Comparison of ENCODE assay signal across 14 cellular contexts in genomic region chr3:114721864-114722263, GRCh38.
DNase-seq lines count a peak whose midpoint lies in the region; ATAC-seq and TF ChIP-seq lines count a peak whose summit lies in the region.
"Had no signal": no experiment of that assay in that cellular context is flagged by ENCODE, and none has a peak within 500 bp of the region (broad histone marks: within the 10 kb centered on the region; RNA-seq: fewer than 3 reads in every experiment).

No MANE protein-coding gene starts in this region.

- H3K27me3 ChIP-seq in CD4-positive, alpha-beta memory T cell (ENCODE audit: insufficient read depth, low read length): no peaks in the 10 kb centered on the region
- H3K27me3 ChIP-seq in thyroid gland (no peaks in the 10 kb centered on the region), upper lobe of right lung (no peaks in the 10 kb centered on the region)
- H3K27me3 ChIP-seq: esophagus muscularis mucosa, suprapubic skin had no signal

- peak overlapping the region in 3 of 7 donors; percentile 20 to 23 (median 23) for H3K27ac Mint-ChIP-seq in CD4-positive, alpha-beta memory T cell
- no peak overlapping the region for H3K27ac Mint-ChIP-seq in activated CD4-positive, alpha-beta memory T cell treated with anti-CD3 and anti-CD28 coated beads for 36 hours

- no peaks in the 10 kb centered on the region for H3K9me3 ChIP-seq in CD4-positive, alpha-beta memory T cell (ENCODE audit: control insufficient read depth in 1 of 2, low read length in 2 of 2)
- H3K9me3 ChIP-seq in thyroid gland (no peaks in the 10 kb centered on the region), upper lobe of right lung (no peaks in the 10 kb centered on the region)
- H3K9me3 ChIP-seq: esophagus muscularis mucosa, mucosa of descending colon, suprapubic skin had no signal

- intact Hi-C loops in CD4-positive, alpha-beta memory T cell (cut with micrococcal nuclease): no loop called here
- intact Hi-C loops in activated CD4-positive, alpha-beta memory T cell treated with anti-CD3 and anti-CD28 coated beads for 36 hours (cut with micrococcal nuclease): loop anchor here (1.0 kb wide), 1 partner anchor 217 kb away; no protein-coding TSS in a partner anchor
- intact Hi-C loops in thyroid gland (cut with DNase I): no loop called here
- intact Hi-C loops in upper lobe of right lung (cut with DNase I): no loop called here

- H3K27me3 Mint-ChIP-seq in CD4-positive, alpha-beta memory T cell: no peaks in the 10 kb centered on the region
- no peaks in the 10 kb centered on the region for H3K27me3 Mint-ChIP-seq in activated CD4-positive, alpha-beta memory T cell treated with anti-CD3 and anti-CD28 coated beads for 36 hours
- H3K27me3 Mint-ChIP-seq: T-cell had no signal

- peak; percentile 85 for ATAC-seq in GM18868 (IDR thresholded peaks at IDR 0.05; ENCODE audit: unreplicated experiment)
- ATAC-seq in GM21825 (IDR thresholded peaks at IDR 0.05; ENCODE audit: unreplicated experiment): peak; percentile 55
- ATAC-seq in HG03520 (IDR thresholded peaks at IDR 0.05; ENCODE audit: unreplicated experiment): peak; percentile 81
- no peak for ATAC-seq in GM18861 (IDR thresholded peaks at IDR 0.05; ENCODE audit: unreplicated experiment)
- no peak for ATAC-seq in upper lobe of right lung
- ATAC-seq: mucosa of descending colon had no signal

- peaks cover 27 to 42% (median 33%) of the 10 kb centered on the region in 4 donors for H3K4me1 Mint-ChIP-seq in CD4-positive, alpha-beta memory T cell
- H3K4me1 Mint-ChIP-seq in activated CD4-positive, alpha-beta memory T cell treated with anti-CD3 and anti-CD28 coated beads for 36 hours (ENCODE audit: low read depth): peaks cover 26% of the 10 kb centered on the region

- H3K36me3 Mint-ChIP-seq in CD4-positive, alpha-beta memory T cell: peaks cover 4 to 26% of the 10 kb centered on the region in 2 donors
- H3K36me3 Mint-ChIP-seq in activated CD4-positive, alpha-beta memory T cell treated with anti-CD3 and anti-CD28 coated beads for 36 hours: no peaks in the 10 kb centered on the region

- WGBS in thyroid gland, 2 donors: 90 to 93% methylated on average over 2 of the region's 2 CpGs

- peaks cover 23% of the 10 kb centered on the region for H3K4me1 ChIP-seq in CD4-positive, alpha-beta memory T cell (ENCODE audit: insufficient read depth, low read length)
- H3K4me1 ChIP-seq in thyroid gland (peaks cover 0 to 3% of the 10 kb centered on the region in 2 donors), upper lobe of right lung (peaks cover 7% of the 10 kb centered on the region)

- no peaks in the 10 kb centered on the region for H3K9me3 Mint-ChIP-seq in CD4-positive, alpha-beta memory T cell
- no peaks in the 10 kb centered on the region for H3K9me3 Mint-ChIP-seq in activated CD4-positive, alpha-beta memory T cell treated with anti-CD3 and anti-CD28 coated beads for 36 hours
- H3K9me3 Mint-ChIP-seq: activated T-cell treated with anti-CD3 and anti-CD28 coated beads, Interleukin-2, amount 50 U/mL, for 4 hours; T-cell had no signal

- DNase-seq in CD4-positive, alpha-beta memory T cell: no peak
- DNase-seq in activated CD4-positive, alpha-beta memory T cell treated with anti-CD3 and anti-CD28 coated beads for 36 hours: no peak
- DNase-seq in thyroid gland (no peak), upper lobe of right lung (no peak)
- DNase-seq: activated T-cell treated with anti-CD3 and anti-CD28 coated beads, Interleukin-2, amount 50 U/mL, for 4 hours; mucosa of descending colon; NCI-H2029 treated with DMSO at 0.1 percent for 48 hours; T-cell had no signal

- no peak for TF ChIP-seq POLR2A in thyroid gland (IDR thresholded peaks at IDR 0.05)

- CTCF ChIA-PET in CD4-positive, alpha-beta memory T cell (lab: Charles Lee; ENCODE audit: partially characterized antibody): no interaction called here
- CTCF ChIA-PET in activated CD4-positive, alpha-beta memory T cell treated with anti-CD3 and anti-CD28 coated beads for 36 hours (lab: Charles Lee): no interaction called here

- H3K36me3 ChIP-seq in CD4-positive, alpha-beta memory T cell (ENCODE audit: insufficient read depth, low read length): no peaks in the 10 kb centered on the region
- H3K36me3 ChIP-seq in thyroid gland (no peaks in the 10 kb centered on the region), upper lobe of right lung (no peaks in the 10 kb centered on the region)
- H3K36me3 ChIP-seq: esophagus muscularis mucosa, suprapubic skin had no signal

- no peak overlapping the region for H3K4me3 ChIP-seq in CD4-positive, alpha-beta memory T cell (ENCODE audit: low read length in 2 of 2)
- H3K4me3 ChIP-seq in thyroid gland (replicated peaks in 1 of 3) (no peak overlapping the region), upper lobe of right lung (no peak overlapping the region)
- H3K4me3 ChIP-seq: esophagus muscularis mucosa, mucosa of descending colon, suprapubic skin had no signal

- TF ChIP-seq CTCF in thyroid gland (IDR thresholded peaks at IDR 0.05) (no peak), upper lobe of right lung (IDR thresholded peaks at IDR 0.05) (no peak)

- POLR2A ChIA-PET in CD4-positive, alpha-beta memory T cell (lab: Charles Lee; ENCODE audit: partially characterized antibody): no interaction called here
- POLR2A ChIA-PET in activated CD4-positive, alpha-beta memory T cell treated with anti-CD3 and anti-CD28 coated beads for 36 hours (lab: Charles Lee): no interaction called here

- H3K4me3 Mint-ChIP-seq in CD4-positive, alpha-beta memory T cell: peak overlapping the region in 6 of 8 donors; percentile 0 to 53 (median 6)
- H3K4me3 Mint-ChIP-seq in activated CD4-positive, alpha-beta memory T cell treated with anti-CD3 and anti-CD28 coated beads for 36 hours: no peak overlapping the region
- H3K4me3 Mint-ChIP-seq: activated T-cell treated with anti-CD3 and anti-CD28 coated beads, Interleukin-2, amount 50 U/mL, for 4 hours; T-cell had no signal

- no peak overlapping the region for H3K27ac ChIP-seq in CD4-positive, alpha-beta memory T cell (ENCODE audit: low read depth, low read length)
- no peak overlapping the region for H3K27ac ChIP-seq in thyroid gland
- no peak overlapping the region for H3K27ac ChIP-seq in upper lobe of right lung
- H3K27ac ChIP-seq: esophagus muscularis mucosa, suprapubic skin had no signal

Comparison
In these comparisons a context has a peak if more than half of its experiments do, and no peak if none do; other contexts are left out.
1. ATAC-seq: peak in GM18868 (single experiment), GM21825 (single experiment) and HG03520 (single experiment); none in GM18861 (single experiment) and upper lobe of right lung (single experiment).